14 cellular contexts compared by ENCODE assay signal in the genomic region with DNA sequence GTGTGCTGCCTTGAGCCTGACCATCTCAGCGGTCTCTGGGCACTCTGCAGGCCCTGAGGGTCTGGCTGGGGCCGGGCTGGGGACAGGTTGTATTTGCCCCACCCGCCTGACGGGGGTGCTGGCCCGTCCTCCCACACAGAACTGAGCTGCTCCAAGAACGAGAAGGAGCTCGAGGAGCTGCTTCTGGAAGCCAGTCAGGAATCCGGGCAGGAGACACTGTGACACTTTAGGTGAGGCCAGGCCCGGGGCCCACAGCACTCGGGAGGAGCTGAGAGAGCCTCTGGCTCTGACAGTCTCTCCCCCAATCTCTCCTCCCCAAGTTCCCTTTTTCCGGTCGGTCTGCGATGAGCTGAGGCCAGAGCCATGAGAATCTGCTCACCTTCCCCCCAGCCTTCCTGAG. TPM values are rescaled to one million over a fixed set of nuclear protein-coding genes. Genes with fewer than 3 reads are reported as not detected.
"Had no signal": no experiment of that assay in that cellular context is flagged by ENCODE, and none has a peak within 500 bp of the region (broad histone marks: within the 10 kb centered on the region; RNA-seq: fewer than 3 reads in every experiment).

No MANE protein-coding gene starts in this region.

- H3K27me3 Mint-ChIP-seq: activated naive CD8-positive, alpha-beta T cell treated with anti-CD3 and anti-CD28 coated beads, Interleukin-2, amount 50 U/mL, for 24 hours had no signal

- DNase-seq: activated CD4-positive, alpha-beta T cell treated with anti-CD3 and anti-CD28 coated beads for 1 hour; activated CD4-positive, alpha-beta T cell treated with anti-CD3 and anti-CD28 coated beads, Interleukin-2, amount 50 U/mL, for 4 hours; activated naive CD4-positive, alpha-beta T cell treated with anti-CD3 and anti-CD28 coated beads for 36 hours; activated naive CD8-positive, alpha-beta T cell treated with anti-CD3 and anti-CD28 coated beads, Interleukin-2, amount 50 U/mL, for 24 hours; activated T-cell treated with anti-CD3 and anti-CD28 coated beads for 4 hours; islet precursor cell; naive B cell; stimulated activated CD4-positive, alpha-beta T cell treated with anti-CD3 and anti-CD28 coated beads, Interleukin-2, amount 100 ng/mL, for 48 hours; stimulated activated naive CD4-positive, alpha-beta T cell; T-helper 2 cell; transverse colon had no signal

- H3K4me1 ChIP-seq: transverse colon had no signal

- H3K4me3 Mint-ChIP-seq: activated naive CD4-positive, alpha-beta T cell treated with anti-CD3 and anti-CD28 coated beads for 36 hours; activated naive CD8-positive, alpha-beta T cell treated with anti-CD3 and anti-CD28 coated beads, Interleukin-2, amount 50 U/mL, for 24 hours had no signal

- H3K9me3 Mint-ChIP-seq: activated naive CD4-positive, alpha-beta T cell treated with anti-CD3 and anti-CD28 coated beads for 36 hours; activated naive CD8-positive, alpha-beta T cell treated with anti-CD3 and anti-CD28 coated beads, Interleukin-2, amount 50 U/mL, for 24 hours; activated T-helper 2 cell treated with anti-CD3 and anti-CD28 coated beads, Interferon-gamma antibody, Interleukin-2, Interleukin-4, amounts not matched to agents 10 μg/mL and 5 μg/mL and 100 μg/mL, durations not matched to agents 14 hours and 24 hours and 36 hours; naive B cell had no signal

- H3K4me3 ChIP-seq: transverse colon, vagina had no signal

- H3K27ac ChIP-seq: transverse colon, vagina had no signal

- H3K27ac Mint-ChIP-seq: activated naive CD4-positive, alpha-beta T cell treated with anti-CD3 and anti-CD28 coated beads for 36 hours; activated naive CD8-positive, alpha-beta T cell treated with anti-CD3 and anti-CD28 coated beads, Interleukin-2, amount 50 U/mL, for 24 hours; activated T-helper 2 cell treated with anti-CD3 and anti-CD28 coated beads, Interferon-gamma antibody, Interleukin-2, Interleukin-4, amounts not matched to agents 10 μg/mL and 5 μg/mL and 100 μg/mL, durations not matched to agents 14 hours and 24 hours and 36 hours; naive B cell had no signal

- H3K27me3 ChIP-seq: vagina had no signal

RNA-seq across cellular contexts. Expression of a gene that starts 14.5 kb away (rescaled TPM):
- total RNA-seq: astrocyte had no signal
